9 cellular contexts compared by ENCODE assay signal in the genomic region with DNA sequence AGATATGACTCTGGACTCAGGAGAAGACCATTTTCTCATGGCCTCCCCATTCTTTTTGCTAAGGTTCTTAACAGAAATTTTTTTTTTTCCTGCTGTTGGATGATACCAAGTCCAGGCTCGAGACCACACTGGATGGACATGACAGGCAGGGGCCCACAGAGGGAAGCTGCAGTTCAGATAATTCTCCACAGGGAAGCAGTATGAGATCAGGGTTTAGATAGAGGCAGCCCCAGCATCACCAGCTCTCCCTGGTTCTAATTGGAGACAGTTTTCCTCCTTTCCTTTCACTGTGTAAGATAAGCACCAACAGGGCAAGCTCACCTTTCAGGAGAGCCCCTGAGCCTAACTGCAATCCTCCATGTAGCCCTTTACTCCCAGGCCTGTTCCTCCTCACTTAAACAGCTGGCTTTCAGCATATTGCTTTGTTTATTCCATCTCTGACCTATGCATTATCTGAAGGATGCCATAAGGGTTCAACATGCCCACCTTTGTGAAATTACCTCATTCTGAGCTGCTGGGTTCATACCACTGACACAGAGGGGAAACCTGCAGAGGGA.
DNase-seq lines count a peak whose midpoint lies in the region; ATAC-seq and TF ChIP-seq lines count a peak whose summit lies in the region.
"Had no signal": no experiment of that assay in that cellular context is flagged by ENCODE, and none has a peak within 500 bp of the region (broad histone marks: within the 10 kb centered on the region; RNA-seq: fewer than 3 reads in every experiment).

No MANE protein-coding gene starts in this region.

- peak; percentile 62 for DNase-seq in EL
- peak; percentile 66 for DNase-seq in M059J (ENCODE audit: low read depth)
- peak; percentile 5 for DNase-seq in SKM-1 treated with dmso at 0.1 percent for 144 hours (lab: John Stamatoyannopoulos, UW; ENCODE audit: unreplicated experiment)
- peak; percentile 29 for DNase-seq in iPS DF 6.9 (ENCODE audit: low read depth, low spot score)
- no peak for DNase-seq in vagina (ENCODE audit: extremely low spot score in 2 of 2)
- DNase-seq in cerebellar nuclear complex (lab: John Stamatoyannopoulos, UW): no peak

- H3K4me3 ChIP-seq in iPS DF 6.9 (ENCODE audit: low read length) (no peak overlapping the region), vagina (no peak overlapping the region)

- H3K36me3 ChIP-seq in iPS DF 6.9 (ENCODE audit: control insufficient read depth, insufficient read depth, low read length): no peaks in the 10 kb centered on the region
- H3K36me3 ChIP-seq in vagina: no peaks in the 10 kb centered on the region
- H3K36me3 ChIP-seq: neutrophil had no signal

- no peak for TF ChIP-seq POLR2A in vagina (IDR thresholded peaks at IDR 0.05)

- ATAC-seq in GM19324 (IDR thresholded peaks at IDR 0.05; ENCODE audit: low FRiP score, unreplicated experiment): no peak
- ATAC-seq in GM18870 (IDR thresholded peaks at IDR 0.05; ENCODE audit: unreplicated experiment): no peak

- intact Hi-C loops in vagina (cut with DNase I): no loop called here

- no peak overlapping the region for H3K27ac ChIP-seq in iPS DF 6.9 (ENCODE audit: low read length)
- H3K27ac ChIP-seq in vagina: no peak overlapping the region
- H3K27ac ChIP-seq: neutrophil had no signal

- no peak for TF ChIP-seq CTCF in vagina (IDR thresholded peaks at IDR 0.05)

- H3K4me1 ChIP-seq in iPS DF 6.9 (ENCODE audit: control insufficient read depth, insufficient read depth, low read length): no peaks in the 10 kb centered on the region
- H3K4me1 ChIP-seq in vagina: no peaks in the 10 kb centered on the region

- no CpG with 5 or more reads among the region's 1 CpG for WGBS in iPS DF 6.9 (ENCODE audit: insufficient coverage, insufficient read length)

- no peaks in the 10 kb centered on the region for H3K27me3 ChIP-seq in iPS DF 6.9 (ENCODE audit: control insufficient read depth, insufficient read depth, low read length)
- no peaks in the 10 kb centered on the region for H3K27me3 ChIP-seq in vagina

- H3K9me3 ChIP-seq in iPS DF 6.9 (ENCODE audit: control insufficient read depth, insufficient read depth, low read length): no peaks in the 10 kb centered on the region
- no peaks in the 10 kb centered on the region for H3K9me3 ChIP-seq in vagina
- H3K9me3 ChIP-seq: neutrophil had no signal

Comparison
In these comparisons a context has a peak if more than half of its experiments do, and no peak if none do; other contexts are left out.
1. DNase-seq: peak in EL (single experiment), M059J (single experiment), SKM-1 treated with dmso at 0.1 percent for 144 hours (single experiment) and iPS DF 6.9 (single experiment); none in vagina (0 of 2) and cerebellar nuclear complex (0 of 2).